Comparison of ENCODE assay signal across 31 cellular contexts in genomic region chr2:150413890-150414289, GRCh38.
"Had no signal": no experiment of that assay in that cellular context is flagged by ENCODE, and none has a peak within 500 bp of the region (broad histone marks: within the 10 kb centered on the region; RNA-seq: fewer than 3 reads in every experiment).

No MANE protein-coding gene starts in this region.

- H3K4me3 Mint-ChIP-seq: activated CD4-positive, alpha-beta memory T cell treated with anti-CD3 and anti-CD28 coated beads, Interleukin-2, amount 10 ng/mL, durations not matched to agents 7 days and 5 days; activated CD4-positive, alpha-beta T cell treated with anti-CD3 and anti-CD28 coated beads, Interleukin-2, amount 10 ng/mL, durations not matched to agents 7 days and 5 days; activated naive CD8-positive, alpha-beta T cell treated with anti-CD3 and anti-CD28 coated beads, Interleukin-2, amount 50 U/mL, for 24 hours; activated T-cell treated with anti-CD3 and anti-CD28 coated beads, Interleukin-2, amount 50 U/mL, for 4 hours; activated T-helper 17 cell treated with anti-CD3 and anti-CD28 coated beads, Interleukin-2, amount 50 U/mL, for 72 hours; immature natural killer cell; mesothelial cell of epicardium; naive thymus-derived CD4-positive, alpha-beta T cell; stimulated activated naive CD8-positive, alpha-beta T cell treated with anti-CD3 and anti-CD28 coated beads, Interleukin-15, Interleukin-2, amounts not matched to agents 100 ng/mL and 50 ng/mL, for 24 hours; type B pancreatic cell had no signal

- H3K4me3 ChIP-seq: ovary, prostate gland, skin epidermis, uterus had no signal

- H3K36me3 Mint-ChIP-seq: immature natural killer cell; naive thymus-derived CD4-positive, alpha-beta T cell had no signal

- H3K4me1 ChIP-seq: prostate gland, uterus had no signal

- H3K27ac Mint-ChIP-seq: activated CD4-positive, alpha-beta memory T cell treated with anti-CD3 and anti-CD28 coated beads, Interleukin-2, amount 10 ng/mL, durations not matched to agents 7 days and 5 days; activated CD4-positive, alpha-beta T cell treated with anti-CD3 and anti-CD28 coated beads, Interleukin-2, amount 10 ng/mL, durations not matched to agents 7 days and 5 days; activated naive CD8-positive, alpha-beta T cell treated with anti-CD3 and anti-CD28 coated beads, Interleukin-2, amount 50 U/mL, for 24 hours; activated T-helper 17 cell treated with anti-CD3 and anti-CD28 coated beads, Interleukin-2, amount 50 U/mL, for 72 hours; immature natural killer cell; mesothelial cell of epicardium; naive thymus-derived CD4-positive, alpha-beta T cell; stimulated activated naive CD8-positive, alpha-beta T cell treated with anti-CD3 and anti-CD28 coated beads, Interleukin-15, Interleukin-2, amounts not matched to agents 100 ng/mL and 50 ng/mL, for 24 hours; type B pancreatic cell had no signal

- H3K9me3 Mint-ChIP-seq: activated CD4-positive, alpha-beta memory T cell treated with anti-CD3 and anti-CD28 coated beads, Interleukin-2, amount 10 ng/mL, durations not matched to agents 7 days and 5 days; activated CD4-positive, alpha-beta T cell treated with anti-CD3 and anti-CD28 coated beads, Interleukin-2, amount 10 ng/mL, durations not matched to agents 7 days and 5 days had no signal

- ATAC-seq: activated naive CD8-positive, alpha-beta T cell treated with anti-CD3 and anti-CD28 coated beads, Interleukin-2, amount 50 U/mL, for 24 hours; activated T-cell treated with anti-CD3 and anti-CD28 coated beads, Interleukin-2, amount 50 U/mL, for 4 hours; activated T-helper 17 cell treated with anti-CD3 and anti-CD28 coated beads, Interleukin-2, amount 50 U/mL, for 72 hours; esophagus mucosa; left colon; naive thymus-derived CD4-positive, alpha-beta T cell; sciatic nerve had no signal

- H3K36me3 ChIP-seq: ovary, prostate gland, uterus had no signal

- H3K27me3 ChIP-seq: ovary, uterus had no signal

- H3K27me3 Mint-ChIP-seq: activated CD4-positive, alpha-beta memory T cell treated with anti-CD3 and anti-CD28 coated beads, Interleukin-2, amount 10 ng/mL, durations not matched to agents 7 days and 5 days; activated CD4-positive, alpha-beta T cell treated with anti-CD3 and anti-CD28 coated beads, Interleukin-2, amount 10 ng/mL, durations not matched to agents 7 days and 5 days; activated naive CD8-positive, alpha-beta T cell treated with anti-CD3 and anti-CD28 coated beads, Interleukin-2, amount 50 U/mL, for 24 hours; activated T-helper 17 cell treated with anti-CD3 and anti-CD28 coated beads, Interleukin-2, amount 50 U/mL, for 72 hours; naive thymus-derived CD4-positive, alpha-beta T cell; stimulated activated naive CD8-positive, alpha-beta T cell treated with anti-CD3 and anti-CD28 coated beads, Interleukin-15, Interleukin-2, amounts not matched to agents 100 ng/mL and 50 ng/mL, for 24 hours; type B pancreatic cell had no signal

- DNase-seq: activated CD4-positive, alpha-beta memory T cell treated with anti-CD3 and anti-CD28 coated beads, Interleukin-2, amount 10 ng/mL, durations not matched to agents 7 days and 5 days; activated CD4-positive, alpha-beta T cell treated with anti-CD3 and anti-CD28 coated beads, Interleukin-2, amount 10 ng/mL, durations not matched to agents 7 days and 5 days; activated CD4-positive, CD25-positive, alpha-beta regulatory T cell treated with anti-CD3 and anti-CD28 coated beads, Interleukin-2, amount 50 U/mL, for 72 hours; activated gamma-delta T cell treated with Interleukin-2 at 50 U/mL for 16 hours; activated naive CD4-positive, alpha-beta T cell treated with anti-CD3 and anti-CD28 coated beads, Interleukin-2, amount 50 U/mL, for 16 hours; activated naive CD8-positive, alpha-beta T cell treated with anti-CD3 and anti-CD28 coated beads, Interleukin-2, amount 50 U/mL, for 24 hours; activated T-cell treated with anti-CD3 and anti-CD28 coated beads, Interleukin-2, amount 50 U/mL, for 4 hours; amygdala; caudate nucleus; foreskin fibroblast; head of caudate nucleus; hypothalamus; immature natural killer cell; kidney; left colon; mammary epithelial cell; naive thymus-derived CD4-positive, alpha-beta T cell; ovary; retina; stimulated activated CD4-positive, alpha-beta T cell treated with anti-CD3 and anti-CD28 coated beads, Interleukin-12 subunit alpha, Interleukin-12 subunit beta, amount 100 ng/mL, for 4 hours; stimulated activated CD4-positive, alpha-beta T cell treated with anti-CD3 and anti-CD28 coated beads, Interleukin-4, amount 100 ng/mL, for 1 hour; T-helper 9 cell; uterus had no signal

- H3K9me3 ChIP-seq: ovary, prostate gland, uterus had no signal

- H3K27ac ChIP-seq: ovary, prostate gland, skin epidermis, uterus had no signal

- H3K4me1 Mint-ChIP-seq: activated CD4-positive, alpha-beta memory T cell treated with anti-CD3 and anti-CD28 coated beads, Interleukin-2, amount 10 ng/mL, durations not matched to agents 7 days and 5 days; activated CD4-positive, alpha-beta T cell treated with anti-CD3 and anti-CD28 coated beads, Interleukin-2, amount 10 ng/mL, durations not matched to agents 7 days and 5 days; activated naive CD8-positive, alpha-beta T cell treated with anti-CD3 and anti-CD28 coated beads, Interleukin-2, amount 50 U/mL, for 24 hours; activated T-helper 17 cell treated with anti-CD3 and anti-CD28 coated beads, Interleukin-2, amount 50 U/mL, for 72 hours; immature natural killer cell; naive thymus-derived CD4-positive, alpha-beta T cell had no signal
